ENCODE assay signal across 11 cellular contexts in genomic region chr6:144155529-144155928, GRCh38. TPM values are rescaled to one million over a fixed set of nuclear protein-coding genes. Genes with fewer than 3 reads are reported as not detected.
DNase-seq lines count a peak whose midpoint lies in the region; ATAC-seq and TF ChIP-seq lines count a peak whose summit lies in the region.
"Had no signal": no experiment of that assay in that cellular context is flagged by ENCODE, and none has a peak within 500 bp of the region (broad histone marks: within the 10 kb centered on the region; RNA-seq: fewer than 3 reads in every experiment).

No MANE protein-coding gene starts in this region.

- no peak overlapping the region for H3K4me3 Mint-ChIP-seq in natural killer cell
- H3K4me3 Mint-ChIP-seq in naive thymus-derived CD4-positive, alpha-beta T cell: peak overlapping the region in 1 of 10 donors; percentile 50

- H3K27ac Mint-ChIP-seq in natural killer cell: peak overlapping the region; percentile 74 to 75
- peak overlapping the region in 1 of 9 donors; percentile 16 for H3K27ac Mint-ChIP-seq in naive thymus-derived CD4-positive, alpha-beta T cell

- POLR2A ChIA-PET in naive thymus-derived CD4-positive, alpha-beta T cell (lab: Charles Lee): interaction anchor here (1.5 kb wide), 1 partner anchor 91 kb away, joined by 3 read pairs; no protein-coding TSS in a partner anchor

- H3K27ac ChIP-seq in naive thymus-derived CD4-positive, alpha-beta T cell (ENCODE audit: low read depth, low read length): no peak overlapping the region
- H3K27ac ChIP-seq: SJSA1 had no signal

- H3K36me3 Mint-ChIP-seq in natural killer cell: peaks cover 23% of the 10 kb centered on the region
- H3K36me3 Mint-ChIP-seq in naive thymus-derived CD4-positive, alpha-beta T cell: peaks cover 0 to 35% (median 3%) of the 10 kb centered on the region in 5 donors

- H3K4me1 Mint-ChIP-seq in natural killer cell: peaks cover 76 to 82% of the 10 kb centered on the region in 2 donors
- H3K4me1 Mint-ChIP-seq in naive thymus-derived CD4-positive, alpha-beta T cell: peaks cover 6 to 59% (median 15%) of the 10 kb centered on the region in 7 donors

- CTCF ChIA-PET in naive thymus-derived CD4-positive, alpha-beta T cell (lab: Charles Lee): no interaction called here

- no peaks in the 10 kb centered on the region for H3K36me3 ChIP-seq in naive thymus-derived CD4-positive, alpha-beta T cell (ENCODE audit: control insufficient read depth in 2 of 3, insufficient read depth in 3 of 3, low read length in 3 of 3)
- H3K36me3 ChIP-seq: SJSA1 had no signal

- H3K27me3 Mint-ChIP-seq in natural killer cell (ENCODE audit: low read depth in 2 of 2): no peaks in the 10 kb centered on the region
- no peaks in the 10 kb centered on the region for H3K27me3 Mint-ChIP-seq in naive thymus-derived CD4-positive, alpha-beta T cell

- intact Hi-C loops in natural killer cell (cut with micrococcal nuclease): loop anchor here (10.0 kb wide), 1 partner anchor 149 kb away; no protein-coding TSS in a partner anchor
- intact Hi-C loops in naive thymus-derived CD4-positive, alpha-beta T cell (cut with micrococcal nuclease): loop anchor here in 1 of 2 donors (10.0 kb wide), 2 partner anchors 711 to 1221 kb away; no protein-coding TSS in a partner anchor

- H3K9me3 ChIP-seq in naive thymus-derived CD4-positive, alpha-beta T cell (ENCODE audit: control insufficient read depth in 2 of 3, low read length in 3 of 3): no peaks in the 10 kb centered on the region
- H3K9me3 ChIP-seq: SJSA1 had no signal

- ATAC-seq in GM18873 (IDR thresholded peaks at IDR 0.05; ENCODE audit: low FRiP score, unreplicated experiment) (peak; percentile 66), GM21528 (IDR thresholded peaks at IDR 0.05; ENCODE audit: low FRiP score, unreplicated experiment) (peak; percentile 49), HG03159 (IDR thresholded peaks at IDR 0.05; ENCODE audit: unreplicated experiment) (peak; percentile 51), natural killer cell (no peak)
- no peak for ATAC-seq in naive thymus-derived CD4-positive, alpha-beta T cell

- H3K4me1 ChIP-seq in naive thymus-derived CD4-positive, alpha-beta T cell (ENCODE audit: control insufficient read depth in 2 of 2, insufficient read depth in 2 of 2, low read length in 2 of 2): peaks cover 0 to 23% of the 10 kb centered on the region in 2 donors

- TF ChIP-seq CTCF in natural killer cell (IDR thresholded peaks at IDR 0.05): no peak

- DNase-seq in natural killer cell (no peak), middle frontal gyrus (ENCODE audit: extremely low spot score, low spot score) (no peak), DMS53 (lab: John Stamatoyannopoulos, UW) (no peak)
- DNase-seq in naive thymus-derived CD4-positive, alpha-beta T cell: no peak
- DNase-seq: activated CD8-positive, alpha-beta memory T cell treated with anti-CD3 and anti-CD28 coated beads, Interleukin-2, amount 50 U/mL, for 4 hours; central memory CD4-positive, alpha-beta T cell; midbrain had no signal

- no peaks in the 10 kb centered on the region for H3K9me3 Mint-ChIP-seq in natural killer cell
- no peaks in the 10 kb centered on the region for H3K9me3 Mint-ChIP-seq in naive thymus-derived CD4-positive, alpha-beta T cell

- H3K4me3 ChIP-seq in naive thymus-derived CD4-positive, alpha-beta T cell (ENCODE audit: low read length): no peak overlapping the region
- H3K4me3 ChIP-seq: SJSA1 had no signal

- no peaks in the 10 kb centered on the region for H3K27me3 ChIP-seq in naive thymus-derived CD4-positive, alpha-beta T cell (ENCODE audit: control insufficient read depth in 2 of 2, insufficient read depth in 2 of 2, low read length in 2 of 2)
- H3K27me3 ChIP-seq: SJSA1 had no signal

RNA-seq across cellular contexts. Expression of gene STX11, which starts 5.2 kb away (rescaled TPM):
- 10 to 100 TPM; 21.9 to 38.3 (median 34.2) TPM for total RNA-seq in natural killer cell
- total RNA-seq in naive thymus-derived CD4-positive, alpha-beta T cell: 10 to 100 TPM in 3 of 5 experiments, 1 to 10 TPM in 2; 2.6 to 60.5 (median 11.6) TPM
- 1 to 10 TPM; 1.9 to 2.4 TPM for polyA plus RNA-seq in naive thymus-derived CD4-positive, alpha-beta T cell

Comparison
In these comparisons a context has a peak if more than half of its experiments do, and no peak if none do; other contexts are left out.
1. ATAC-seq: peak in GM18873 (single experiment), GM21528 (single experiment) and HG03159 (single experiment); none in natural killer cell (0 of 3) and naive thymus-derived CD4-positive, alpha-beta T cell (single experiment).